In the genomic region with DNA sequence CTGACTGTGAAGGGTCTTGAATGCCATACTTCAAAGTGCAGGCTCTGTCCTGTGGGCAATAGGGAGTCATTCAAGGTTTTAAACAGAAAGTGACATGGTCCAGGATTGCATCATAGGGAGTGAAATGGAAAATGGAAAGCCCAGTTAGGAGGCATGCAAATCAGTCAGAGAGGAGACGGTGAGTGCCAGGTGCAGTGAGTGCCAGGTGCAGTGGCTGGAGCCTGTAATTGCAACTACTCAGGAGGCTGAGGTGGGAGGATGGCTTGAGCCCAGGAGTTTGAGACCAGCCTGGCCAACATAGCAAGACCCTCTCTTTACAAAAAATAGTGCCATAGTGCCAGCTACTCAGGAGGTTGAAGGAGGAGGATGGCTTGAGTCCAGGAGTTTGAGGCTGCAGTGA, we compare ENCODE assay signal across 29 cellular contexts. TPM values are rescaled to one million over a fixed set of nuclear protein-coding genes. Genes with fewer than 3 reads are reported as not detected.
DNase-seq lines count a peak whose midpoint lies in the region; FAIRE-seq and TF ChIP-seq lines count a peak whose summit lies in the region.
"Had no signal": no experiment of that assay in that cellular context is flagged by ENCODE, and none has a peak within 500 bp of the region (broad histone marks: within the 10 kb centered on the region; RNA-seq: fewer than 3 reads in every experiment).

No MANE protein-coding gene starts in this region.

- no peak overlapping the region for H3K27ac ChIP-seq in H1 (ENCODE audit: low read depth, low read length)
- H3K27ac ChIP-seq in small intestine (ENCODE audit: low read depth in 1 of 2, low read length in 1 of 2) = no peak overlapping the region
- H3K27ac ChIP-seq: left lung, Peyer's patch, SJSA1 had no signal

- no peak for FAIRE-seq in H1 (lab: Jason Lieb, UNC)
- no peak for FAIRE-seq in small intestine (lab: Jason Lieb, UNC)
- FAIRE-seq: colon, GM19239, urothelium cell line had no signal

- no peak for TF ChIP-seq EP300 in Ishikawa (IDR thresholded peaks at IDR 0.05; ENCODE audit: borderline replicate concordance)
- TF ChIP-seq EP300 in H1 (IDR thresholded peaks at IDR 0.05; ENCODE audit: borderline replicate concordance in 1 of 2, low read depth in 2 of 2, low read length in 2 of 2) = no peak

- no peak overlapping the region for H4K91ac ChIP-seq in H1 (replicated peaks; ENCODE audit: insufficient read length, low read length)

- H3K4me1 Mint-ChIP-seq in activated CD4-positive, alpha-beta T cell treated with anti-CD3 and anti-CD28 coated beads, Interleukin-2, amount 10 ng/mL, durations not matched to agents 24 days and 14 days = no peaks in the 10 kb centered on the region
- no peaks in the 10 kb centered on the region for H3K4me1 Mint-ChIP-seq in activated T-helper 1 cell treated with anti-CD3 and anti-CD28 coated beads, Interleukin-12 subunit alpha, Interleukin-12 subunit beta, Interleukin-2, Interleukin-4 antibody, amounts not matched to agents 30 ng/mL and 10 ng/mL and 1 ng/mL, durations not matched to agents 14 hours and 24 hours and 36 hours (ENCODE audit: low read depth)
- H3K4me1 Mint-ChIP-seq: mesothelial cell of epicardium; naive thymus-derived CD8-positive, alpha-beta T cell; stimulated activated effector memory CD8-positive, alpha-beta T cell treated with anti-CD3 and anti-CD28 coated beads, Interleukin-12 subunit alpha, Interleukin-12 subunit beta, amount 100 ng/mL, for 72 hours; T-cell had no signal

- no peaks in the 10 kb centered on the region for H4K20me1 ChIP-seq in H1 (replicated peaks in 1 of 2; ENCODE audit: control insufficient read depth in 1 of 2, insufficient read depth in 2 of 2, low read length in 2 of 2)

- no peak overlapping the region for H4K5ac ChIP-seq in H1 (ENCODE audit: insufficient read length, low read depth, low read length)

- H3K36me3 Mint-ChIP-seq in activated CD4-positive, alpha-beta T cell treated with anti-CD3 and anti-CD28 coated beads, Interleukin-2, amount 10 ng/mL, durations not matched to agents 24 days and 14 days (ENCODE audit: low read depth) = no peaks in the 10 kb centered on the region
- H3K36me3 Mint-ChIP-seq in activated T-helper 1 cell treated with anti-CD3 and anti-CD28 coated beads, Interleukin-12 subunit alpha, Interleukin-12 subunit beta, Interleukin-2, Interleukin-4 antibody, amounts not matched to agents 30 ng/mL and 10 ng/mL and 1 ng/mL, durations not matched to agents 14 hours and 24 hours and 36 hours (ENCODE audit: low read depth) = no peaks in the 10 kb centered on the region
- H3K36me3 Mint-ChIP-seq: CD8-positive, alpha-beta T cell; mesothelial cell of epicardium; naive thymus-derived CD8-positive, alpha-beta T cell; stimulated activated effector memory CD8-positive, alpha-beta T cell treated with anti-CD3 and anti-CD28 coated beads, Interleukin-12 subunit alpha, Interleukin-12 subunit beta, amount 100 ng/mL, for 72 hours; T-cell had no signal

- WGBS in H1 (ENCODE audit: extremely low coverage in 1 of 2, insufficient coverage in 1 of 2, insufficient read length in 1 of 2, insufficient replicate concordance in 2 of 2, low coverage in 1 of 2, low lambda C conversion rate in 2 of 2, missing lambda C conversion rate in 1 of 2), 2 experiments = 56% methylated on average over 1 of the region's 1 CpG; no CpG with 5 or more reads in 1 of the 2 experiments
- WGBS in small intestine, 3 donors = 19 to 55% (median 32%) methylated on average over 1 of the region's 1 CpG

- peak; percentile 7 for DNase-seq in activated CD4-positive, alpha-beta T cell treated with anti-CD3 and anti-CD28 coated beads for 48 hours
- DNase-seq in activated CD4-positive, alpha-beta T cell treated with anti-CD3 and anti-CD28 coated beads, Interleukin-2, amount 10 ng/mL, durations not matched to agents 24 days and 14 days = no peak
- no peak for DNase-seq in H1 (ENCODE audit: low read depth in 1 of 2, low spot score in 2 of 2)
- peak; percentile 39 for DNase-seq in small intestine
- DNase-seq in activated T-helper 1 cell treated with anti-CD3 and anti-CD28 coated beads, Interleukin-12 subunit alpha, Interleukin-12 subunit beta, Interleukin-2, Interleukin-4 antibody, amounts not matched to agents 30 ng/mL and 10 ng/mL and 1 ng/mL, durations not matched to agents 14 hours and 24 hours and 36 hours (ENCODE audit: low spot score) = no peak
- no peak for DNase-seq in DMS153 treated with DMSO at 0.1 percent for 48 hours (lab: John Stamatoyannopoulos, UW; ENCODE audit: unreplicated experiment)
- no peak for DNase-seq in retina
- DNase-seq: activated T-cell treated with anti-CD3 and anti-CD28 coated beads, Interleukin-2, amount 50 U/mL, for 1 hour; CD8-positive, alpha-beta T cell; DMS79; effector CD8-positive, alpha-beta T cell; foreskin melanocyte; left lung; naive thymus-derived CD8-positive, alpha-beta T cell; NCI-H1417; NCI-H2081; NCI-H345; NK-92 treated with Interleukin-12 subunit alpha and Interleukin-12 subunit beta, amount 100 ng/mL, for 24 hours; occipital lobe; Peyer's patch; stimulated activated CD4-positive, alpha-beta T cell treated with anti-CD3 and anti-CD28 coated beads, Interleukin-1b, Interleukin-23, amount 100 ng/mL, for 48 hours; T-cell had no signal

- no peak overlapping the region for H3K14ac ChIP-seq in H1 (ENCODE audit: insufficient read length)

- no peak overlapping the region for H3K4me3 Mint-ChIP-seq in activated CD4-positive, alpha-beta T cell treated with anti-CD3 and anti-CD28 coated beads, Interleukin-2, amount 10 ng/mL, durations not matched to agents 24 days and 14 days
- H3K4me3 Mint-ChIP-seq in activated T-helper 1 cell treated with anti-CD3 and anti-CD28 coated beads, Interleukin-12 subunit alpha, Interleukin-12 subunit beta, Interleukin-2, Interleukin-4 antibody, amounts not matched to agents 30 ng/mL and 10 ng/mL and 1 ng/mL, durations not matched to agents 14 hours and 24 hours and 36 hours = no peak overlapping the region
- H3K4me3 Mint-ChIP-seq: CD8-positive, alpha-beta T cell; mesothelial cell of epicardium; naive thymus-derived CD8-positive, alpha-beta T cell; stimulated activated effector memory CD8-positive, alpha-beta T cell treated with anti-CD3 and anti-CD28 coated beads, Interleukin-12 subunit alpha, Interleukin-12 subunit beta, amount 100 ng/mL, for 72 hours; T-cell had no signal

- H4K8ac ChIP-seq in H1 (ENCODE audit: extremely low read depth, insufficient read depth, low read length) = no peak overlapping the region

- intact Hi-C loops in activated CD4-positive, alpha-beta T cell treated with anti-CD3 and anti-CD28 coated beads, Interleukin-2, amount 10 ng/mL, durations not matched to agents 24 days and 14 days (cut with micrococcal nuclease) = no loop called here
- intact Hi-C loops in activated T-helper 1 cell treated with anti-CD3 and anti-CD28 coated beads, Interleukin-12 subunit alpha, Interleukin-12 subunit beta, Interleukin-2, Interleukin-4 antibody, amounts not matched to agents 30 ng/mL and 10 ng/mL and 1 ng/mL, durations not matched to agents 14 hours and 24 hours and 36 hours (cut with micrococcal nuclease) = no loop called here

- no peak overlapping the region for H3K27ac Mint-ChIP-seq in activated CD4-positive, alpha-beta T cell treated with anti-CD3 and anti-CD28 coated beads, Interleukin-2, amount 10 ng/mL, durations not matched to agents 24 days and 14 days
- no peak overlapping the region for H3K27ac Mint-ChIP-seq in activated T-helper 1 cell treated with anti-CD3 and anti-CD28 coated beads, Interleukin-12 subunit alpha, Interleukin-12 subunit beta, Interleukin-2, Interleukin-4 antibody, amounts not matched to agents 30 ng/mL and 10 ng/mL and 1 ng/mL, durations not matched to agents 14 hours and 24 hours and 36 hours
- H3K27ac Mint-ChIP-seq: CD8-positive, alpha-beta T cell; mesothelial cell of epicardium; naive thymus-derived CD8-positive, alpha-beta T cell; stimulated activated effector memory CD8-positive, alpha-beta T cell treated with anti-CD3 and anti-CD28 coated beads, Interleukin-12 subunit alpha, Interleukin-12 subunit beta, amount 100 ng/mL, for 72 hours; T-cell had no signal

- peaks cover 3% of the 10 kb centered on the region for H3K27me3 Mint-ChIP-seq in activated CD4-positive, alpha-beta T cell treated with anti-CD3 and anti-CD28 coated beads, Interleukin-2, amount 10 ng/mL, durations not matched to agents 24 days and 14 days
- peaks cover 3% of the 10 kb centered on the region for H3K27me3 Mint-ChIP-seq in activated T-helper 1 cell treated with anti-CD3 and anti-CD28 coated beads, Interleukin-12 subunit alpha, Interleukin-12 subunit beta, Interleukin-2, Interleukin-4 antibody, amounts not matched to agents 30 ng/mL and 10 ng/mL and 1 ng/mL, durations not matched to agents 14 hours and 24 hours and 36 hours (ENCODE audit: insufficient read depth)
- H3K27me3 Mint-ChIP-seq: naive thymus-derived CD8-positive, alpha-beta T cell; T-cell had no signal

- CTCF ChIA-PET in H1 (lab: Charles Lee; ENCODE audit: partially characterized antibody) = interaction anchor here (0.7 to 1.0 kb wide), 2 partner anchors 35 to 129 kb away, joined by 3 to 4 read pairs; partner anchors contain the start of gene SIAH1

- no peak overlapping the region for H2BK120ac ChIP-seq in H1 (replicated peaks; ENCODE audit: low read depth, low read length)

- no peak for TF ChIP-seq RAD21 in Ishikawa (IDR thresholded peaks at IDR 0.05; ENCODE audit: low read depth)
- no peak for TF ChIP-seq RAD21 in H1 (IDR thresholded peaks at IDR 0.05 in 1 of 2, conservative IDR thresholded peaks at IDR 0.05 in 1 of 2; ENCODE audit: low read depth in 2 of 2, low read length in 2 of 2)

- POLR2A ChIA-PET in H1 (lab: Charles Lee; ENCODE audit: partially characterized antibody) = interaction anchor here (1.2 to 1.3 kb wide), 2 partner anchors 35 to 37 kb away, joined by 3 to 4 read pairs; partner anchors contain the start of gene SIAH1

- H3K56ac ChIP-seq in H1 (replicated peaks; ENCODE audit: insufficient read length, low read depth, low read length) = no peak overlapping the region

- H3K79me1 ChIP-seq in H1 (ENCODE audit: low read depth, low read length) = no peaks in the 10 kb centered on the region

- H2BK15ac ChIP-seq in H1 (ENCODE audit: low read length) = no peak overlapping the region

- H3K36me3 ChIP-seq in H1 (ENCODE audit: control insufficient read depth in 2 of 4, insufficient read depth in 4 of 4, low read length in 3 of 4) (peaks cover 0 to 4% (median 0%) of the 10 kb centered on the region in 4 experiments; a peak in 1 of 8 replicates), small intestine (ENCODE audit: control insufficient read depth in 2 of 2, insufficient read depth in 2 of 2, low read length in 2 of 2) (no peaks in the 10 kb centered on the region)
- H3K36me3 ChIP-seq: left lung, Peyer's patch, SJSA1 had no signal

- no peak overlapping the region for H2AFZ ChIP-seq in H1 (ENCODE audit: low read length)

- no peak overlapping the region for H3K9ac ChIP-seq in H1 (replicated peaks in 1 of 4; ENCODE audit: extremely low read depth in 1 of 4, low read depth in 3 of 4, low read length in 3 of 4)

- H3K9me3 ChIP-seq in H1 (ENCODE audit: insufficient read depth in 2 of 2, low read depth in 1 of 2, low read length in 1 of 2) (peaks cover 6 to 10% of the 10 kb centered on the region in 2 experiments; a peak in 2 of 4 replicates), small intestine (ENCODE audit: control insufficient read depth, low read depth) (no peaks in the 10 kb centered on the region)
- H3K9me3 ChIP-seq: left lung, Peyer's patch, SJSA1 had no signal

- H3K4ac ChIP-seq in H1 (replicated peaks; ENCODE audit: insufficient read length, low read depth, low read length) = no peak overlapping the region

- no peak overlapping the region for H2BK5ac ChIP-seq in H1 (ENCODE audit: low read depth, low read length)

- TF ChIP-seq POLR2A in H1 (IDR thresholded peaks at IDR 0.05; ENCODE audit: control extremely low read depth in 1 of 2, low read depth in 2 of 2, low read length in 2 of 2) = no peak

- H3K9me3 Mint-ChIP-seq in activated CD4-positive, alpha-beta T cell treated with anti-CD3 and anti-CD28 coated beads, Interleukin-2, amount 10 ng/mL, durations not matched to agents 24 days and 14 days = no peaks in the 10 kb centered on the region
- no peaks in the 10 kb centered on the region for H3K9me3 Mint-ChIP-seq in activated T-helper 1 cell treated with anti-CD3 and anti-CD28 coated beads, Interleukin-12 subunit alpha, Interleukin-12 subunit beta, Interleukin-2, Interleukin-4 antibody, amounts not matched to agents 30 ng/mL and 10 ng/mL and 1 ng/mL, durations not matched to agents 14 hours and 24 hours and 36 hours
- H3K9me3 Mint-ChIP-seq: CD8-positive, alpha-beta T cell; mesothelial cell of epicardium; stimulated activated effector memory CD8-positive, alpha-beta T cell treated with anti-CD3 and anti-CD28 coated beads, Interleukin-12 subunit alpha, Interleukin-12 subunit beta, amount 100 ng/mL, for 72 hours; T-cell had no signal

- no peak overlapping the region for H3K18ac ChIP-seq in H1 (ENCODE audit: extremely low read depth, low read length)

- H3K27me3 ChIP-seq in H1 (replicated peaks in 1 of 4; ENCODE audit: control insufficient read depth in 3 of 4, extremely low read depth in 1 of 4, insufficient read depth in 3 of 4, low read length in 3 of 4) (no peaks in the 10 kb centered on the region), small intestine (ENCODE audit: control insufficient read depth in 2 of 2, insufficient read depth in 2 of 2, low read length in 2 of 2) (no peaks in the 10 kb centered on the region)
- H3K27me3 ChIP-seq: left lung, Peyer's patch, SJSA1 had no signal

- H2AK5ac ChIP-seq in H1 (ENCODE audit: low read depth, low read length) = no peak overlapping the region

- TF ChIP-seq CTCF in H1 (IDR thresholded peaks at IDR 0.05; ENCODE audit: control extremely low read depth in 1 of 3, insufficient read depth in 1 of 3, low read depth in 1 of 3, low read length in 3 of 3) = no peak

- H3K79me2 ChIP-seq in H1 (ENCODE audit: control insufficient read depth in 1 of 2, insufficient read depth in 2 of 2, low read length in 2 of 2) = no peaks in the 10 kb centered on the region

- H3K4me3 ChIP-seq in H1 (ENCODE audit: extremely low read depth in 1 of 4, insufficient read depth in 2 of 4, low read depth in 3 of 4, low read length in 4 of 4) = no peak overlapping the region
- no peak overlapping the region for H3K4me3 ChIP-seq in small intestine (ENCODE audit: low read depth in 1 of 2, low read length in 2 of 2)
- H3K4me3 ChIP-seq: left lung, Peyer's patch, SJSA1 had no signal

- no peak overlapping the region for H3K23ac ChIP-seq in H1 (ENCODE audit: insufficient read length)

- H3K4me1 ChIP-seq in H1 (replicated peaks in 1 of 4; ENCODE audit: control insufficient read depth in 3 of 4, insufficient read depth in 4 of 4, low read length in 3 of 4) (no peaks in the 10 kb centered on the region), small intestine (ENCODE audit: control insufficient read depth in 2 of 2, insufficient read depth in 1 of 2, low read depth in 1 of 2, low read length in 1 of 2) (no peaks in the 10 kb centered on the region)
- H3K4me1 ChIP-seq: left lung, Peyer's patch, SJSA1 had no signal

- H2BK12ac ChIP-seq in H1 (ENCODE audit: low read depth, low read length) = no peak overlapping the region

- no peak overlapping the region for H3K4me2 ChIP-seq in H1 (ENCODE audit: insufficient read depth in 1 of 2, low read depth in 2 of 2, low read length in 2 of 2)

- H2BK20ac ChIP-seq in H1 (ENCODE audit: low read length) = no peak overlapping the region

- H3K23me2 ChIP-seq in H1 (ENCODE audit: low read depth, low read length) = no peaks in the 10 kb centered on the region; the same call in 1 of the 2 replicates

RNA-seq across cellular contexts. Expression of gene SIAH1, which starts 35.2 kb away (rescaled TPM):
- 13.5 and 15.1 TPM in 2 replicates for total RNA-seq in activated CD4-positive, alpha-beta T cell treated with anti-CD3 and anti-CD28 coated beads, Interleukin-2, amount 10 ng/mL, durations not matched to agents 24 days and 14 days
- 33.3 and 33.9 TPM in 2 replicates for total RNA-seq in H1 (2021; fragmentation: NEBNext Ultra II Directional; extraction: Animal tissue kit (Norgen Biotek cat#: 25700))
- polyA plus RNA-seq in H1 (2011; rRNA removed) (19.5 and 21.3 TPM in 2 replicates), small intestine (10 to 100 TPM; 18.8 to 21.1 (median 20.0) TPM)
- 27.5 TPM for polyA plus RNA-seq in H1 (2011; cell fraction: cytosol; rRNA removed)
- 17.5 TPM for polyA plus RNA-seq in H1 (2011; cell fraction: nucleus; rRNA removed)
- polyA plus RNA-seq in H1 (2012, experiment 1 of 2) = 20.8 to 28.2 TPM (median 23.3 TPM) in 4 replicates
- 4.0 TPM for polyA plus RNA-seq in H1 (2012, experiment 2 of 2)
- 22.2 TPM for polyA plus RNA-seq in H1 (2013, experiment 1 of 2)
- 20.8 TPM for polyA plus RNA-seq in H1 (2013, experiment 2 of 2)
- polyA minus RNA-seq in H1 (2011; rRNA and poly(A)+ RNA removed) = 43.7 and 54.2 TPM in 2 replicates
- polyA minus RNA-seq in H1 (2011; cell fraction: cytosol; rRNA and poly(A)+ RNA removed) = 35.7 TPM
- polyA minus RNA-seq in H1 (2011; cell fraction: nucleus; rRNA and poly(A)+ RNA removed) = 48.2 TPM
- 15.6 and 16.8 TPM in 2 replicates for total RNA-seq in activated T-helper 1 cell treated with anti-CD3 and anti-CD28 coated beads, Interleukin-12 subunit alpha, Interleukin-12 subunit beta, Interleukin-2, Interleukin-4 antibody, amounts not matched to agents 30 ng/mL and 10 ng/mL and 1 ng/mL, durations not matched to agents 14 hours and 24 hours and 36 hours

Comparison
In these comparisons a context has a peak if more than half of its experiments do, and no peak if none do; other contexts are left out.
1. DNase-seq: peak in activated CD4-positive, alpha-beta T cell treated with anti-CD3 and anti-CD28 coated beads for 48 hours (single experiment) and small intestine (single experiment); none in activated CD4-positive, alpha-beta T cell treated with anti-CD3 and anti-CD28 coated beads, Interleukin-2, amount 10 ng/mL, durations not matched to agents 24 days and 14 days (single experiment), H1 (0 of 2), activated T-helper 1 cell treated with anti-CD3 and anti-CD28 coated beads, Interleukin-12 subunit alpha, Interleukin-12 subunit beta, Interleukin-2, Interleukin-4 antibody, amounts not matched to agents 30 ng/mL and 10 ng/mL and 1 ng/mL, durations not matched to agents 14 hours and 24 hours and 36 hours (single experiment), DMS153 treated with DMSO at 0.1 percent for 48 hours (single experiment) and retina (single experiment).